In genomic region chr7:142808461-142808801, GRCh38 we compare ENCODE assay signal across 9 cellular contexts. TPM values are rescaled to one million over a fixed set of nuclear protein-coding genes. Genes with fewer than 3 reads are reported as not detected.
DNase-seq lines count a peak whose midpoint lies in the region; ATAC-seq lines count a peak whose summit lies in the region.
"Had no signal": no experiment of that assay in that cellular context is flagged by ENCODE, and none has a peak within 500 bp of the region (broad histone marks: within the 10 kb centered on the region; RNA-seq: fewer than 3 reads in every experiment).

No MANE protein-coding gene starts in this region.

- H3K36me3 ChIP-seq in CD4-positive, CD25-positive, alpha-beta regulatory T cell (ENCODE audit: control insufficient read depth, insufficient read depth, low read length), result peaks cover 9% of the 10 kb centered on the region
- H3K36me3 ChIP-seq: tibial artery had no signal

- intact Hi-C loops in posterior cingulate gyrus (cut with DNase I), result no loop called here

- peak; percentile 33 to 48 for ATAC-seq in CD4-positive, CD25-positive, alpha-beta regulatory T cell (ENCODE audit: low read depth in 2 of 2)
- ATAC-seq in GM19455 (IDR thresholded peaks at IDR 0.05; ENCODE audit: unreplicated experiment) (peak; percentile 35), HG03159 (IDR thresholded peaks at IDR 0.05; ENCODE audit: unreplicated experiment) (peak; percentile 32)
- peak; percentile 42 for ATAC-seq in activated naive CD8-positive, alpha-beta T cell treated with anti-CD3 and anti-CD28 coated beads, Interleukin-2, amount 10 ng/mL, durations not matched to agents 7 days and 5 days (ENCODE audit: low read depth)

- no peaks in the 10 kb centered on the region for H3K9me3 ChIP-seq in CD4-positive, CD25-positive, alpha-beta regulatory T cell (ENCODE audit: control insufficient read depth in 2 of 2, low read length in 2 of 2)
- H3K9me3 ChIP-seq: tibial artery had no signal

- H3K27me3 Mint-ChIP-seq in CD4-positive, CD25-positive, alpha-beta regulatory T cell, result peaks cover 6% of the 10 kb centered on the region
- H3K27me3 Mint-ChIP-seq in activated naive CD8-positive, alpha-beta T cell treated with anti-CD3 and anti-CD28 coated beads, Interleukin-2, amount 10 ng/mL, durations not matched to agents 7 days and 5 days, result no peaks in the 10 kb centered on the region

- peaks cover 32 to 99% (median 88%) of the 10 kb centered on the region in 4 donors for H3K4me1 Mint-ChIP-seq in CD4-positive, CD25-positive, alpha-beta regulatory T cell
- H3K4me1 Mint-ChIP-seq in activated naive CD8-positive, alpha-beta T cell treated with anti-CD3 and anti-CD28 coated beads, Interleukin-2, amount 10 ng/mL, durations not matched to agents 7 days and 5 days, result peaks cover 90% of the 10 kb centered on the region

- peak overlapping the region; percentile 91 to 100 (median 99) for H3K4me3 Mint-ChIP-seq in CD4-positive, CD25-positive, alpha-beta regulatory T cell
- peak overlapping the region; percentile 81 for H3K4me3 Mint-ChIP-seq in activated naive CD8-positive, alpha-beta T cell treated with anti-CD3 and anti-CD28 coated beads, Interleukin-2, amount 10 ng/mL, durations not matched to agents 7 days and 5 days

- peaks cover 16% of the 10 kb centered on the region for H3K36me3 Mint-ChIP-seq in CD4-positive, CD25-positive, alpha-beta regulatory T cell
- H3K36me3 Mint-ChIP-seq in activated naive CD8-positive, alpha-beta T cell treated with anti-CD3 and anti-CD28 coated beads, Interleukin-2, amount 10 ng/mL, durations not matched to agents 7 days and 5 days, result peaks cover 14% of the 10 kb centered on the region

- H3K4me3 ChIP-seq in CD4-positive, CD25-positive, alpha-beta regulatory T cell (ENCODE audit: low read depth, low read length), result peak overlapping the region; percentile 81
- H3K4me3 ChIP-seq: tibial artery had no signal

- peak overlapping the region; percentile 100 for H3K27ac ChIP-seq in CD4-positive, CD25-positive, alpha-beta regulatory T cell (ENCODE audit: insufficient read depth, low read length, poor library complexity, severe bottlenecking)
- H3K27ac ChIP-seq: tibial artery had no signal

- H3K27ac Mint-ChIP-seq in CD4-positive, CD25-positive, alpha-beta regulatory T cell, result peak overlapping the region; percentile 100
- H3K27ac Mint-ChIP-seq in activated naive CD8-positive, alpha-beta T cell treated with anti-CD3 and anti-CD28 coated beads, Interleukin-2, amount 10 ng/mL, durations not matched to agents 7 days and 5 days, result peak overlapping the region; percentile 99

- no peaks in the 10 kb centered on the region for H3K27me3 ChIP-seq in CD4-positive, CD25-positive, alpha-beta regulatory T cell (ENCODE audit: control insufficient read depth, insufficient read depth, low read length)

- H3K9me3 Mint-ChIP-seq in CD4-positive, CD25-positive, alpha-beta regulatory T cell, result no peaks in the 10 kb centered on the region
- no peaks in the 10 kb centered on the region for H3K9me3 Mint-ChIP-seq in activated naive CD8-positive, alpha-beta T cell treated with anti-CD3 and anti-CD28 coated beads, Interleukin-2, amount 10 ng/mL, durations not matched to agents 7 days and 5 days

- peaks cover 100% of the 10 kb centered on the region for H3K4me1 ChIP-seq in CD4-positive, CD25-positive, alpha-beta regulatory T cell (ENCODE audit: control insufficient read depth, insufficient read depth, low read length, poor library complexity, severe bottlenecking)
- H3K4me1 ChIP-seq: tibial artery had no signal

- POLR2A ChIA-PET in activated naive CD8-positive, alpha-beta T cell treated with anti-CD3 and anti-CD28 coated beads, Interleukin-2, amount 10 ng/mL, durations not matched to agents 7 days and 5 days (lab: Charles Lee), result interaction anchor here (0.6 to 15.1 kb wide), 17 partner anchors 10 to 1250 kb away, joined by 3 to 1271 read pairs (median 4); no protein-coding TSS in a partner anchor

- DNase-seq in CD4-positive, CD25-positive, alpha-beta regulatory T cell, result no peak
- DNase-seq in activated naive CD8-positive, alpha-beta T cell treated with anti-CD3 and anti-CD28 coated beads, Interleukin-2, amount 10 ng/mL, durations not matched to agents 7 days and 5 days, result no peak
- DNase-seq in Kasumi-1 (lab: John Stamatoyannopoulos, UW) (no peak), NCI-H1105 treated with DMSO at 0.1 percent for 48 hours (lab: John Stamatoyannopoulos, UW) (no peak), posterior cingulate gyrus (no peak), HuH-7 (ENCODE audit: low spot score) (no peak)
- DNase-seq: tibial artery had no signal

RNA-seq across cellular contexts. Expression of gene PRSS2, which starts 37.7 kb away (rescaled TPM):
- total RNA-seq in CD4-positive, CD25-positive, alpha-beta regulatory T cell, result 0.52 TPM
- polyA plus RNA-seq in CD4-positive, CD25-positive, alpha-beta regulatory T cell, result 1 to 10 TPM; 1.5 to 3.2 (median 2.7) TPM
- total RNA-seq in activated naive CD8-positive, alpha-beta T cell treated with anti-CD3 and anti-CD28 coated beads, Interleukin-2, amount 10 ng/mL, durations not matched to agents 7 days and 5 days, result not detected

RNA-seq across cellular contexts. Expression of gene EPHB6, which starts 46.4 kb away (rescaled TPM):
- 58.0 TPM for total RNA-seq in CD4-positive, CD25-positive, alpha-beta regulatory T cell
- 10 to 100 TPM; 22.4 to 30.4 (median 28.6) TPM for polyA plus RNA-seq in CD4-positive, CD25-positive, alpha-beta regulatory T cell
- 10 to 100 TPM; 20.1 to 25.2 TPM for total RNA-seq in activated naive CD8-positive, alpha-beta T cell treated with anti-CD3 and anti-CD28 coated beads, Interleukin-2, amount 10 ng/mL, durations not matched to agents 7 days and 5 days

RNA-seq across cellular contexts. Expression of gene PRSS1, which starts 59.2 kb away (rescaled TPM):
- not detected for total RNA-seq in CD4-positive, CD25-positive, alpha-beta regulatory T cell
- polyA plus RNA-seq in CD4-positive, CD25-positive, alpha-beta regulatory T cell, result under 1 TPM in 1 of 4 donors, not detected in 3; 0.49 TPM
- total RNA-seq in activated naive CD8-positive, alpha-beta T cell treated with anti-CD3 and anti-CD28 coated beads, Interleukin-2, amount 10 ng/mL, durations not matched to agents 7 days and 5 days, result not detected
